19 cellular contexts compared by ENCODE assay signal in genomic region chr16:88444826-88445582, GRCh38. TPM values are rescaled to one million over a fixed set of nuclear protein-coding genes. Genes with fewer than 3 reads are reported as not detected.
A peak's percentile ranks its signal among the peaks of the same experiment; 100 is the strongest.
DNase-seq lines count a peak whose midpoint lies in the region; ATAC-seq and TF ChIP-seq lines count a peak whose summit lies in the region.
"Had no signal": no experiment of that assay in that cellular context is flagged by ENCODE, and none has a peak within 500 bp of the region (broad histone marks: within the 10 kb centered on the region; RNA-seq: fewer than 3 reads in every experiment).

No MANE protein-coding gene starts in this region.

- H3K4me3 ChIP-seq in NB4 (ENCODE audit: low read depth, low read length) (no peak overlapping the region), choroid plexus epithelial cell (ENCODE audit: low read depth, low read length) (no peak overlapping the region), aorta (ENCODE audit: low read length in 2 of 2) (no peak overlapping the region)
- H3K4me3 ChIP-seq: A549, GM23248, SK-N-MC had no signal

- H3K27ac ChIP-seq in aorta (ENCODE audit: low read depth in 1 of 2, low read length in 2 of 2), result no peak overlapping the region
- H3K27ac ChIP-seq: A549, GM23248, SK-N-MC had no signal

- TF ChIP-seq CTCF in NB4 (IDR thresholded peaks at IDR 0.05; ENCODE audit: low read depth, low read length) (peak; percentile 43), choroid plexus epithelial cell (conservative IDR thresholded peaks at IDR 0.05; ENCODE audit: low read depth, low read length) (no peak)

- H3K9me3 ChIP-seq in aorta (ENCODE audit: control insufficient read depth, low read length), result no peaks in the 10 kb centered on the region
- H3K9me3 ChIP-seq: A549 had no signal

- DNase-seq in DMS53 (lab: John Stamatoyannopoulos, UW) (peak; percentile 36), DMS53 treated with DMSO at 0.1 percent for 48 hours (lab: John Stamatoyannopoulos, UW; ENCODE audit: unreplicated experiment) (no peak), COLO668 (lab: John Stamatoyannopoulos, UW; ENCODE audit: unreplicated experiment) (peak; percentile 60), NB4 (ENCODE audit: low read depth) (peak; percentile 70), choroid plexus epithelial cell (ENCODE audit: low read depth) (peak; percentile 48), aorta (no peak)
- DNase-seq: DMS79 treated with DMSO at 0.1 percent for 48 hours, GDM1, GM23248, NCI-H146, NCI-H2107, NCI-H774, Right ventricle myocardium superior, T-cell, T-helper 9 cell had no signal

- ATAC-seq in HG02642 (IDR thresholded peaks at IDR 0.05; ENCODE audit: poor library complexity, unreplicated experiment), result no peak
- ATAC-seq in HG03097 (IDR thresholded peaks at IDR 0.05; ENCODE audit: low FRiP score, unreplicated experiment), result no peak
- no peak for ATAC-seq in aorta (ENCODE audit: low FRiP score)
- ATAC-seq: T-cell had no signal

- intact Hi-C loops in aorta (cut with DNase I), result loop anchor here in 1 of 2 donors (5.0 kb wide), 1 partner anchor 82 kb away; no protein-coding TSS in a partner anchor

- H3K27me3 ChIP-seq in aorta (ENCODE audit: control insufficient read depth in 1 of 2, insufficient read depth in 2 of 2, low read length in 1 of 2), result no peaks in the 10 kb centered on the region

- 65 to 75% methylated on average over 30 to 32 of the region's 32 CpGs for WGBS in aorta, 2 donors

- H3K4me1 ChIP-seq in aorta (ENCODE audit: control insufficient read depth in 1 of 2, insufficient read depth in 2 of 2, low read length in 2 of 2), result no peaks in the 10 kb centered on the region

- H3K36me3 ChIP-seq in aorta (ENCODE audit: control insufficient read depth in 1 of 2, insufficient read depth in 2 of 2, low read length in 1 of 2), result no peaks in the 10 kb centered on the region

- no peak for TF ChIP-seq POLR2A in NB4 (IDR thresholded peaks at IDR 0.05; ENCODE audit: extremely low read depth, insufficient read length)

RNA-seq across cellular contexts. Expression of gene ZFPM1, which starts 8.1 kb away (rescaled TPM):
- 1 to 10 TPM; 4.1 to 8.8 TPM for total RNA-seq in aorta
- 1 to 10 TPM in 1 of 2 donors, under 1 TPM in 1; 0.88 to 2.0 TPM for polyA plus RNA-seq in aorta

Comparison
In these comparisons a context has a peak if more than half of its experiments do, and no peak if none do; other contexts are left out.
1. DNase-seq: peak in DMS53 (single experiment), COLO668 (single experiment), NB4 (single experiment) and choroid plexus epithelial cell (single experiment); none in DMS53 treated with DMSO at 0.1 percent for 48 hours (single experiment) and aorta (0 of 2).